In genomic region chr16:68339214-68339613, GRCh38 we compare ENCODE assay signal across 28 cellular contexts.
"Had no signal": no experiment of that assay in that cellular context is flagged by ENCODE, and none has a peak within 500 bp of the region (broad histone marks: within the 10 kb centered on the region; RNA-seq: fewer than 3 reads in every experiment).

No MANE protein-coding gene starts in this region.

- H3K27me3 ChIP-seq: pancreas, right lobe of liver, suprapubic skin, tibial nerve, uterus had no signal

- H3K9me3 ChIP-seq: lower lobe of right lung, pancreas, psoas muscle, right lobe of liver, suprapubic skin, thoracic aorta, tibial nerve, uterus had no signal

- H3K4me1 ChIP-seq: pancreas, uterus had no signal

- H3K9me3 Mint-ChIP-seq: naive thymus-derived CD8-positive, alpha-beta T cell; nephron; neural crest cell; stimulated activated naive CD8-positive, alpha-beta T cell treated with anti-CD3 and anti-CD28 coated beads, Interleukin-15, Interleukin-2, amounts not matched to agents 100 ng/mL and 50 ng/mL, for 24 hours; type B pancreatic cell had no signal

- ATAC-seq: left cardiac atrium; left lobe of liver; left ventricle myocardium superior; lower lobe of right lung; naive thymus-derived CD8-positive, alpha-beta T cell; pancreas; psoas muscle; right lobe of liver had no signal

- H3K4me1 Mint-ChIP-seq: neural crest cell had no signal

- H3K36me3 ChIP-seq: uterus had no signal

- H3K27ac ChIP-seq: lower lobe of right lung, pancreas, psoas muscle, right lobe of liver, suprapubic skin, thoracic aorta, tibial nerve, uterus had no signal

- DNase-seq: hypothalamus; islet precursor cell; kidney glomerular epithelial cell; left cardiac atrium; left ventricle myocardium superior; lower lobe of right lung; mammary epithelial cell; mesenchymal stem cell; naive thymus-derived CD8-positive, alpha-beta T cell; nucleus accumbens; pancreas; psoas muscle; right lobe of liver; stimulated activated CD4-positive, alpha-beta T cell treated with anti-CD3 and anti-CD28 coated beads, Interleukin-12 subunit alpha, Interleukin-12 subunit beta, amount 100 ng/mL, for 4 hours; stimulated activated CD4-positive, alpha-beta T cell treated with anti-CD3 and anti-CD28 coated beads, Interleukin-15, amount 100 ng/mL, for 24 hours; stimulated activated CD4-positive, alpha-beta T cell treated with anti-CD3 and anti-CD28 coated beads, Interleukin-2, amount 100 ng/mL, for 24 hours; stimulated activated CD4-positive, alpha-beta T cell treated with anti-CD3 and anti-CD28 coated beads, Interleukin-4, amount 100 ng/mL, for 1 hour; stimulated activated naive CD4-positive, alpha-beta T cell; uterus had no signal

- H3K27ac Mint-ChIP-seq: nephron; stimulated activated naive CD8-positive, alpha-beta T cell treated with anti-CD3 and anti-CD28 coated beads, Interleukin-15, Interleukin-2, amounts not matched to agents 100 ng/mL and 50 ng/mL, for 24 hours; type B pancreatic cell had no signal

- H3K27me3 Mint-ChIP-seq: naive thymus-derived CD8-positive, alpha-beta T cell; stimulated activated naive CD8-positive, alpha-beta T cell treated with anti-CD3 and anti-CD28 coated beads, Interleukin-15, Interleukin-2, amounts not matched to agents 100 ng/mL and 50 ng/mL, for 24 hours; type B pancreatic cell had no signal

- H3K4me3 Mint-ChIP-seq: naive thymus-derived CD8-positive, alpha-beta T cell; nephron; neural crest cell; stimulated activated naive CD8-positive, alpha-beta T cell treated with anti-CD3 and anti-CD28 coated beads, Interleukin-15, Interleukin-2, amounts not matched to agents 100 ng/mL and 50 ng/mL, for 24 hours; type B pancreatic cell had no signal

- H3K4me3 ChIP-seq: lower lobe of right lung, pancreas, psoas muscle, right lobe of liver, smooth muscle cell, suprapubic skin, thoracic aorta, tibial nerve, uterus had no signal
